ENCODE assay signal across 15 cellular contexts in the genomic region with DNA sequence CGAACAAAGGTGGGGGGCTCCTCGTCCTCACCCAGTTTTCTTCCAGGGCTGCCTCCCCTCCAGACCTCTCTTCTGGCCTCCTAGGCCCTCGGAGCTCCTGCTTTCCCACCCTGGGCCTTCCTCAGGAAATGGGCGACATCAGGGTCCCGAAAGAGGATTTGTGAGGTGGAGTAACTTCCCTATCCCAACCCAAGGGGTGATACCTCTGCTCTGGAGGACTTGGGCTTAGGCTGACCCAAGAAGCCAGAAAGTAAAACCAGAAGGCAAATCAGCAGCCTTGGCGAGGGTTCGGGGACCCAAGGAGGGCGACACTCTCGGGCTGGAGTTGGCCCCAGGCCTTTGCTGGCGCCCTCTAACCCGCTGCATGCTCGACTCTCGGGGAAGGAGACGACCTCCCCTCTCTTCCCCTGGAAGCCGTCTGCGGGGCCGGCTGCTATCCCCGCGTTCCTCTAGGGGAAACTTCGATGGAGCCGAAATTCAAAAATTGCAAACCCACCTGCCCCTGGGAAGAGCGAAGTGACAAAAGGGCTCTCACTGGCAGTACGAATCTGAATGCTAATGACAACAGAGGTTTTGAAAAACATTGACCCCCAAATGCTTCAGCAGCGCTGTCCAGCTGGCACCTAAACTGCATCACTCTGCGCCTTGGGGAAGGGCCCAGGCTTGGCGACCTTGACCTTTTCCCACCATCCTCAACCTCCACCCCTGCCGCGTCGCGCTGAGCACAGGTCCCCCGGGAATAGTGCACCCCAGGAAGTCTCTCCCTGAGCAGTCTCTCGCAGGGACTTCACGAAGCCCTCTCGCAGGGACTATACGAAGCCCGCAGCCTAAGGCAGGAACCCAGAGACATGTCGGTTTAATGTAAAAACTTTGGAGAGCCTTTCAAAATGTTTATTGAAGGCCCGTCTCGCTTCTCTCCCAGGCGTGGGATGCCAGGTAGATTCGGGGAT. TPM values are rescaled to one million over a fixed set of nuclear protein-coding genes. Genes with fewer than 3 reads are reported as not detected.
DNase-seq lines count a peak whose midpoint lies in the region; ATAC-seq, FAIRE-seq and TF ChIP-seq lines count a peak whose summit lies in the region.
"Had no signal": no experiment of that assay in that cellular context is flagged by ENCODE, and none has a peak within 500 bp of the region (broad histone marks: within the 10 kb centered on the region; RNA-seq: fewer than 3 reads in every experiment).

No MANE protein-coding gene starts in this region.

- H3K18ac ChIP-seq in H1 (ENCODE audit: extremely low read depth, low read length) = no peak overlapping the region; the same call in 1 of the 2 replicates

- no peak for TF ChIP-seq POLR2A in H1 (IDR thresholded peaks at IDR 0.05; ENCODE audit: control extremely low read depth in 1 of 2, low read depth in 2 of 2, low read length in 2 of 2)

- peak overlapping the region; percentile 68; the same call in 1 of the 2 replicates for H2BK12ac ChIP-seq in H1 (ENCODE audit: low read depth, low read length)

- WGBS in H1 (ENCODE audit: extremely low coverage in 1 of 2, insufficient coverage in 1 of 2, insufficient read length in 1 of 2, insufficient replicate concordance in 2 of 2, low coverage in 1 of 2, low lambda C conversion rate in 2 of 2, missing lambda C conversion rate in 1 of 2), 2 experiments = 4% methylated on average over 41 of the region's 41 CpGs; no CpG with 5 or more reads in 1 of the 2 experiments

- in situ Hi-C loops in GM13977 (cut with MboI; ENCODE audit: low pct_unique_long_range_greater_than_20kb, low sequenced_read_pairs, unreplicated experiment) = no loop called here
- in situ Hi-C loops in ACHN (cut with HindIII; ENCODE audit: low pct_ligation_motif_present, low pct_unique_long_range_greater_than_20kb, low sequenced_read_pairs) = no loop called here

- H2BK120ac ChIP-seq in H1 (replicated peaks; ENCODE audit: low read depth, low read length) = no peak overlapping the region

- no peak for TF ChIP-seq RAD21 in H1 (IDR thresholded peaks at IDR 0.05 in 1 of 2, conservative IDR thresholded peaks at IDR 0.05 in 1 of 2; ENCODE audit: low read depth in 2 of 2, low read length in 2 of 2)

- H3K9me3 ChIP-seq in DND-41 (ENCODE audit: insufficient read depth, low read length, severe bottlenecking) (no peaks in the 10 kb centered on the region), H1 (ENCODE audit: insufficient read depth in 2 of 2, low read depth in 1 of 2, low read length in 1 of 2) (no peaks in the 10 kb centered on the region), osteoblast (ENCODE audit: low read depth, low read length) (no peaks in the 10 kb centered on the region)
- H3K9me3 ChIP-seq: breast epithelium had no signal

- H3K9ac ChIP-seq in DND-41 (ENCODE audit: low read depth, low read length) (no peak overlapping the region; the same call in 1 of the 2 replicates), H1 (replicated peaks in 1 of 4; ENCODE audit: extremely low read depth in 1 of 4, low read depth in 3 of 4, low read length in 3 of 4) (no peak overlapping the region)

- CTCF ChIA-PET in H1 (lab: Charles Lee; ENCODE audit: partially characterized antibody) = interaction anchor here (1.0 to 3.6 kb wide), 5 partner anchors 32 to 96 kb away, joined by 3 to 17 read pairs (median 4); no protein-coding TSS in a partner anchor

- H3K79me2 ChIP-seq in DND-41 (ENCODE audit: insufficient read depth, low read length) (no peaks in the 10 kb centered on the region), H1 (ENCODE audit: control insufficient read depth in 1 of 2, insufficient read depth in 2 of 2, low read length in 2 of 2) (no peaks in the 10 kb centered on the region), osteoblast (ENCODE audit: insufficient read depth, low read length) (no peaks in the 10 kb centered on the region)

- TF ChIP-seq CTCF in DND-41 (IDR thresholded peaks at IDR 0.05; ENCODE audit: borderline replicate concordance, extremely low read depth, low read length, poor library complexity, severe bottlenecking) (no peak), GM13977 (IDR thresholded peaks at IDR 0.05; ENCODE audit: extremely low read depth, insufficient read depth, missing control alignments) (no peak), H1 (IDR thresholded peaks at IDR 0.05; ENCODE audit: control extremely low read depth in 1 of 3, insufficient read depth in 1 of 3, low read depth in 1 of 3, low read length in 3 of 3) (no peak), osteoblast (IDR thresholded peaks at IDR 0.05; ENCODE audit: extremely low read depth, low read depth, low read length) (no peak)

- no peak overlapping the region for H2BK15ac ChIP-seq in H1 (ENCODE audit: low read length)

- H3K79me1 ChIP-seq in H1 (ENCODE audit: low read depth, low read length) = no peaks in the 10 kb centered on the region

- no peak for ATAC-seq in DND-41 (ENCODE audit: insufficient read depth, low read depth)

- FAIRE-seq in H1 (lab: Jason Lieb, UNC) = no peak

- H3K27me3 ChIP-seq in DND-41 (ENCODE audit: insufficient read depth, low read length, poor library complexity) = no peaks in the 10 kb centered on the region
- H3K27me3 ChIP-seq in H1 (replicated peaks in 1 of 4; ENCODE audit: control insufficient read depth in 3 of 4, extremely low read depth in 1 of 4, insufficient read depth in 3 of 4, low read length in 3 of 4) = peaks cover 98 to 100% (median 100%) of the 10 kb centered on the region in 4 experiments
- peaks cover 99% of the 10 kb centered on the region for H3K27me3 ChIP-seq in osteoblast (ENCODE audit: insufficient read depth, low read length)

- no peak for TF ChIP-seq EP300 in H1 (IDR thresholded peaks at IDR 0.05; ENCODE audit: borderline replicate concordance in 1 of 2, low read depth in 2 of 2, low read length in 2 of 2)

- no peak overlapping the region for H3K27ac ChIP-seq in DND-41 (ENCODE audit: low read length)
- H3K27ac ChIP-seq in H1 (ENCODE audit: low read depth, low read length) = no peak overlapping the region
- H3K27ac ChIP-seq in osteoblast (ENCODE audit: low read depth, low read length) = no peak overlapping the region
- H3K27ac ChIP-seq: breast epithelium, dorsolateral prefrontal cortex had no signal

- 0 out of 2 replicates have a peak overlapping the region, but pooled peaks have one; percentile 24 for H2AK5ac ChIP-seq in H1 (ENCODE audit: low read depth, low read length)

- H4K20me1 ChIP-seq in DND-41 (ENCODE audit: insufficient read depth, low read length) = no peaks in the 10 kb centered on the region
- H4K20me1 ChIP-seq in H1 (replicated peaks in 1 of 2; ENCODE audit: control insufficient read depth in 1 of 2, insufficient read depth in 2 of 2, low read length in 2 of 2) = peaks cover 29 to 52% of the 10 kb centered on the region in 2 experiments
- H4K20me1 ChIP-seq in osteoblast (ENCODE audit: insufficient read depth, low read length) = no peaks in the 10 kb centered on the region

- no peak overlapping the region for H4K8ac ChIP-seq in H1 (ENCODE audit: extremely low read depth, insufficient read depth, low read length)

- no peak overlapping the region for H3K4ac ChIP-seq in H1 (replicated peaks; ENCODE audit: insufficient read length, low read depth, low read length)

- DNase-seq in DND-41 = no peak
- peak; percentile 39 for DNase-seq in GM13977 (ENCODE audit: low spot score)
- DNase-seq in H1 (ENCODE audit: low read depth in 1 of 2, low spot score in 2 of 2) = peak in 1 of 2 experiments; percentile 66
- peak; percentile 79 for DNase-seq in osteoblast (ENCODE audit: insufficient read length, low spot score, missing footprints)
- DNase-seq in UCSD-AML1 (lab: John Stamatoyannopoulos, UW; ENCODE audit: unreplicated experiment) = no peak
- DNase-seq in ACHN = no peak
- DNase-seq in DMS153 treated with DMSO at 0.1 percent for 48 hours (lab: John Stamatoyannopoulos, UW; ENCODE audit: unreplicated experiment) = no peak
- DNase-seq: C1 segment of cervical spinal cord, dorsolateral prefrontal cortex, GOT3, NCI-H1694 treated with DMSO at 0.1 percent for 48 hours had no signal

- peaks cover 13% of the 10 kb centered on the region for H3K4me1 ChIP-seq in DND-41 (ENCODE audit: insufficient read depth, low read length)
- peaks cover 0 to 30% (median 20%) of the 10 kb centered on the region in 4 experiments; a peak in 5 of 7 replicates for H3K4me1 ChIP-seq in H1 (replicated peaks in 1 of 4; ENCODE audit: control insufficient read depth in 3 of 4, insufficient read depth in 4 of 4, low read length in 3 of 4)
- no peaks in the 10 kb centered on the region for H3K4me1 ChIP-seq in osteoblast (ENCODE audit: insufficient read depth, low read length)
- H3K4me1 ChIP-seq: breast epithelium had no signal

- H2AFZ ChIP-seq in DND-41 (ENCODE audit: low read depth, low read length) (peak overlapping the region; percentile 48; the same call in 1 of the 2 replicates), H1 (ENCODE audit: low read length) (no peak overlapping the region), osteoblast (ENCODE audit: low read length) (no peak overlapping the region)

- H2BK20ac ChIP-seq in H1 (ENCODE audit: low read length) = no peak overlapping the region

- no peak overlapping the region for H3K56ac ChIP-seq in H1 (replicated peaks; ENCODE audit: insufficient read length, low read depth, low read length)

- POLR2A ChIA-PET in H1 (lab: Charles Lee; ENCODE audit: partially characterized antibody) = interaction anchor here (1.1 kb wide), 1 partner anchor 44 kb away, joined by 5 read pairs; no protein-coding TSS in a partner anchor

- H3K36me3 ChIP-seq in DND-41 (ENCODE audit: insufficient read depth, low read length) = no peaks in the 10 kb centered on the region
- peaks cover 0 to 11% (median 0%) of the 10 kb centered on the region in 4 experiments; a peak in 1 of 8 replicates for H3K36me3 ChIP-seq in H1 (ENCODE audit: control insufficient read depth in 2 of 4, insufficient read depth in 4 of 4, low read length in 3 of 4)
- no peaks in the 10 kb centered on the region for H3K36me3 ChIP-seq in osteoblast (ENCODE audit: insufficient read depth, low read length)
- H3K36me3 ChIP-seq: breast epithelium had no signal

- no peak overlapping the region for H3K23ac ChIP-seq in H1 (ENCODE audit: insufficient read length)

- H4K5ac ChIP-seq in H1 (ENCODE audit: insufficient read length, low read depth, low read length) = no peak overlapping the region

- no peak overlapping the region for H2BK5ac ChIP-seq in H1 (ENCODE audit: low read depth, low read length)

- H4K91ac ChIP-seq in H1 (replicated peaks; ENCODE audit: insufficient read length, low read length) = no peak overlapping the region

- H3K23me2 ChIP-seq in H1 (ENCODE audit: low read depth, low read length) = no peaks in the 10 kb centered on the region; the same call in 1 of the 2 replicates

- H3K14ac ChIP-seq in H1 (ENCODE audit: insufficient read length) = no peak overlapping the region

- H3K4me3 ChIP-seq in DND-41 (ENCODE audit: low read depth in 1 of 2, low read length in 2 of 2) (no peak overlapping the region; a peak in 1 of 4 replicates), H1 (ENCODE audit: extremely low read depth in 1 of 4, insufficient read depth in 2 of 4, low read depth in 3 of 4, low read length in 4 of 4) (no peak overlapping the region), osteoblast (ENCODE audit: insufficient read depth, low read length) (no peak overlapping the region)

- no peak overlapping the region for H3K4me2 ChIP-seq in DND-41 (ENCODE audit: insufficient read depth, low read length)
- peak overlapping the region; percentile 22 to 34; a peak in 2 of 4 replicates for H3K4me2 ChIP-seq in H1 (ENCODE audit: insufficient read depth in 1 of 2, low read depth in 2 of 2, low read length in 2 of 2)
- H3K4me2 ChIP-seq in osteoblast (ENCODE audit: insufficient read depth, low read length) = no peak overlapping the region

RNA-seq across cellular contexts. Expression of gene PDX1, which starts 2.4 kb away (rescaled TPM):
- not detected in 2 replicates for total RNA-seq in H1 (2021; fragmentation: NEBNext Ultra II Directional; extraction: Animal tissue kit (Norgen Biotek cat#: 25700))
- polyA plus RNA-seq in H1 (2011; rRNA removed) = not detected in 2 replicates
- polyA plus RNA-seq in H1 (2011; cell fraction: cytosol; rRNA removed) = not detected
- polyA plus RNA-seq in H1 (2011; cell fraction: nucleus; rRNA removed) = not detected
- polyA plus RNA-seq in H1 (2012, experiment 1 of 2) = not detected in 4 replicates
- polyA plus RNA-seq in H1 (2012, experiment 2 of 2) = not detected
- not detected for polyA plus RNA-seq in H1 (2013, experiment 1 of 2)
- polyA plus RNA-seq in H1 (2013, experiment 2 of 2) = not detected
- polyA minus RNA-seq in H1 (2011; rRNA and poly(A)+ RNA removed) = not detected in 2 replicates
- polyA minus RNA-seq in H1 (2011; cell fraction: cytosol; rRNA and poly(A)+ RNA removed) = not detected
- polyA minus RNA-seq in H1 (2011; cell fraction: nucleus; rRNA and poly(A)+ RNA removed) = not detected
- total RNA-seq in osteoblast = not detected in 2 replicates
- total RNA-seq: activated naive CD4-positive, alpha-beta T cell treated with anti-CD3 and anti-CD28 coated beads for 36 hours; breast epithelium; dorsolateral prefrontal cortex; NCI-H460; temporal lobe had no signal

RNA-seq across cellular contexts. Expression of gene CDX2, which starts 46.9 kb away (rescaled TPM):
- 0.09 TPM in 1 of 2 replicates, not detected in the other for total RNA-seq in H1 (2021; fragmentation: NEBNext Ultra II Directional; extraction: Animal tissue kit (Norgen Biotek cat#: 25700))
- not detected in 2 replicates for polyA plus RNA-seq in H1 (2011; rRNA removed)
- not detected for polyA plus RNA-seq in H1 (2011; cell fraction: cytosol; rRNA removed)
- polyA plus RNA-seq in H1 (2011; cell fraction: nucleus; rRNA removed) = 0.03 TPM
- 0.04 to 0.08 TPM (median 0.05 TPM) in 3 of 4 replicates, not detected in the other for polyA plus RNA-seq in H1 (2012, experiment 1 of 2)
- 0.13 TPM for polyA plus RNA-seq in H1 (2012, experiment 2 of 2)
- polyA plus RNA-seq in H1 (2013, experiment 1 of 2) = 0.06 TPM
- polyA plus RNA-seq in H1 (2013, experiment 2 of 2) = 0.17 TPM
- polyA minus RNA-seq in H1 (2011; rRNA and poly(A)+ RNA removed) = 0.06 TPM in 1 of 2 replicates, not detected in the other
- not detected for polyA minus RNA-seq in H1 (2011; cell fraction: cytosol; rRNA and poly(A)+ RNA removed)
- not detected for polyA minus RNA-seq in H1 (2011; cell fraction: nucleus; rRNA and poly(A)+ RNA removed)
- total RNA-seq in osteoblast = not detected in 2 replicates
- total RNA-seq: activated naive CD4-positive, alpha-beta T cell treated with anti-CD3 and anti-CD28 coated beads for 36 hours; NCI-H460; temporal lobe had no signal

Comparison
In these comparisons a context has a peak if more than half of its experiments do, and no peak if none do; other contexts are left out.
1. DNase-seq: peak in GM13977 (single experiment) and osteoblast (single experiment); none in DND-41 (single experiment), UCSD-AML1 (single experiment), ACHN (single experiment) and DMS153 treated with DMSO at 0.1 percent for 48 hours (single experiment).
2. H3K4me2 ChIP-seq: peak in H1 (2 of 2); none in DND-41 (single experiment) and osteoblast (single experiment).